Comparison of ENCODE assay signal across 1 cellular context in genomic region chrX:119647552-119648420, GRCh38.
TF ChIP-seq lines count a peak whose summit lies in the region.

No MANE protein-coding gene starts in this region.

TF ChIP-seq in GM12878, 131 proteins besides CTCF, POLR2A, EP300 and RAD21 (continued from another document and continues in another):
- TF ChIP-seq, protein P1, sequence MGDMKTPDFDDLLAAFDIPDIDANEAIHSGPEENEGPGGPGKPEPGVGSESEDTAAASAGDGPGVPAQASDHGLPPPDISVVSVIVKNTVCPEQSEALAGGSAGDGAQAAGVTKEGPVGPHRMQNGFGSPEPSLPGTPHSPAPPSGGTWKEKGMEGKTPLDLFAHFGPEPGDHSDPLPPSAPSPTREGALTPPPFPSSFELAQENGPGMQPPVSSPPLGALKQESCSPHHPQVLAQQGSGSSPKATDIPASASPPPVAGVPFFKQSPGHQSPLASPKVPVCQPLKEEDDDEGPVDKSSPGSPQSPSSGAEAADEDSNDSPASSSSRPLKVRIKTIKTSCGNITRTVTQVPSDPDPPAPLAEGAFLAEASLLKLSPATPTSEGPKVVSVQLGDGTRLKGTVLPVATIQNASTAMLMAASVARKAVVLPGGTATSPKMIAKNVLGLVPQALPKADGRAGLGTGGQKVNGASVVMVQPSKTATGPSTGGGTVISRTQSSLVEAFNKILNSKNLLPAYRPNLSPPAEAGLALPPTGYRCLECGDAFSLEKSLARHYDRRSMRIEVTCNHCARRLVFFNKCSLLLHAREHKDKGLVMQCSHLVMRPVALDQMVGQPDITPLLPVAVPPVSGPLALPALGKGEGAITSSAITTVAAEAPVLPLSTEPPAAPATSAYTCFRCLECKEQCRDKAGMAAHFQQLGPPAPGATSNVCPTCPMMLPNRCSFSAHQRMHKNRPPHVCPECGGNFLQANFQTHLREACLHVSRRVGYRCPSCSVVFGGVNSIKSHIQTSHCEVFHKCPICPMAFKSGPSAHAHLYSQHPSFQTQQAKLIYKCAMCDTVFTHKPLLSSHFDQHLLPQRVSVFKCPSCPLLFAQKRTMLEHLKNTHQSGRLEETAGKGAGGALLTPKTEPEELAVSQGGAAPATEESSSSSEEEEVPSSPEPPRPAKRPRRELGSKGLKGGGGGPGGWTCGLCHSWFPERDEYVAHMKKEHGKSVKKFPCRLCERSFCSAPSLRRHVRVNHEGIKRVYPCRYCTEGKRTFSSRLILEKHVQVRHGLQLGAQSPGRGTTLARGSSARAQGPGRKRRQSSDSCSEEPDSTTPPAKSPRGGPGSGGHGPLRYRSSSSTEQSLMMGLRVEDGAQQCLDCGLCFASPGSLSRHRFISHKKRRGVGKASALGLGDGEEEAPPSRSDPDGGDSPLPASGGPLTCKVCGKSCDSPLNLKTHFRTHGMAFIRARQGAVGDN (IDR thresholded peaks at IDR 0.05): peak; percentile 93
- TF ChIP-seq, protein P2, sequence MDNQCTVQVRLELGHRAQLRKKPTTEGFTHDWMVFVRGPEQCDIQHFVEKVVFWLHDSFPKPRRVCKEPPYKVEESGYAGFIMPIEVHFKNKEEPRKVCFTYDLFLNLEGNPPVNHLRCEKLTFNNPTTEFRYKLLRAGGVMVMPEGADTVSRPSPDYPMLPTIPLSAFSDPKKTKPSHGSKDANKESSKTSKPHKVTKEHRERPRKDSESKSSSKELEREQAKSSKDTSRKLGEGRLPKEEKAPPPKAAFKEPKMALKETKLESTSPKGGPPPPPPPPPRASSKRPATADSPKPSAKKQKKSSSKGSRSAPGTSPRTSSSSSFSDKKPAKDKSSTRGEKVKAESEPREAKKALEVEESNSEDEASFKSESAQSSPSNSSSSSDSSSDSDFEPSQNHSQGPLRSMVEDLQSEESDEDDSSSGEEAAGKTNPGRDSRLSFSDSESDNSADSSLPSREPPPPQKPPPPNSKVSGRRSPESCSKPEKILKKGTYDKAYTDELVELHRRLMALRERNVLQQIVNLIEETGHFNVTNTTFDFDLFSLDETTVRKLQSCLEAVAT (IDR thresholded peaks at IDR 0.05): peak; percentile 98
- no peak for TF ChIP-seq ZBTB40 (IDR thresholded peaks at IDR 0.05; ENCODE audit: borderline replicate concordance)
- no peak for TF ChIP-seq YBX1 (IDR thresholded peaks at IDR 0.05)
- peak; percentile 48; the same call in 1 of the 2 replicates for TF ChIP-seq GABPA (IDR thresholded peaks at IDR 0.05; ENCODE audit: low read depth)
- TF ChIP-seq PAX8 (IDR thresholded peaks at IDR 0.05): no peak
- peak in 1 of 2 experiments; percentile 44; a peak in 1 of 4 replicates for TF ChIP-seq SRF (IDR thresholded peaks at IDR 0.05; ENCODE audit: low read depth in 2 of 2, low read length in 2 of 2)
- TF ChIP-seq CHD4 (IDR thresholded peaks at IDR 0.05): no peak
- TF ChIP-seq BCLAF1 (IDR thresholded peaks at IDR 0.05): no peak
- no peak for TF ChIP-seq KAT2A (conservative IDR thresholded peaks at IDR 0.05; ENCODE audit: control insufficient read depth, low read depth, low read length)
- no peak for TF ChIP-seq USF1 (IDR thresholded peaks at IDR 0.05; ENCODE audit: borderline replicate concordance, extremely low read length, insufficient read depth, low read depth, low read length)
- peak; percentile 91; the same call in 1 of the 2 replicates for TF ChIP-seq RUNX3 (IDR thresholded peaks at IDR 0.05; ENCODE audit: low read length)
- TF ChIP-seq, protein P3, sequence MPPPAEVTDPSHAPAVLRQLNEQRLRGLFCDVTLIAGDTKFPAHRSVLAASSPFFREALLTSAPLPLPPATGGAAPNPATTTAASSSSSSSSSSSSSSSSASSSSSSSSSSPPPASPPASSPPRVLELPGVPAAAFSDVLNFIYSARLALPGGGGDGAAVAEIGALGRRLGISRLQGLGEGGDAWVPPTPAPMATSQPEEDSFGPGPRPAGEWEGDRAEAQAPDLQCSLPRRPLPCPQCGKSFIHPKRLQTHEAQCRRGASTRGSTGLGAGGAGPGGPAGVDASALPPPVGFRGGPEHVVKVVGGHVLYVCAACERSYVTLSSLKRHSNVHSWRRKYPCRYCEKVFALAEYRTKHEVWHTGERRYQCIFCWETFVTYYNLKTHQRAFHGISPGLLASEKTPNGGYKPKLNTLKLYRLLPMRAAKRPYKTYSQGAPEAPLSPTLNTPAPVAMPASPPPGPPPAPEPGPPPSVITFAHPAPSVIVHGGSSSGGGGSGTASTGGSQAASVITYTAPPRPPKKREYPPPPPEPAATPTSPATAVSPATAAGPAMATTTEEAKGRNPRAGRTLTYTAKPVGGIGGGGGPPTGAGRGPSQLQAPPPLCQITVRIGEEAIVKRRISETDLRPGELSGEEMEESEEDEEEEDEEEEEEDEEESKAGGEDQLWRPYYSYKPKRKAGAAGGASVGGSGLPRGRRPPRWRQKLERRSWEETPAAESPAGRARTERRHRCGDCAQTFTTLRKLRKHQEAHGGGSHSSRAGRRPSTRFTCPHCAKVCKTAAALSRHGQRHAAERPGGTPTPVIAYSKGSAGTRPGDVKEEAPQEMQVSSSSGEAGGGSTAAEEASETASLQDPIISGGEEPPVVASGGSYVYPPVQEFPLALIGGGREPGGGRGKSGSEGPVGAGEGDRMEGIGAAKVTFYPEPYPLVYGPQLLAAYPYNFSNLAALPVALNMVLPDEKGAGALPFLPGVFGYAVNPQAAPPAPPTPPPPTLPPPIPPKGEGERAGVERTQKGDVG (CRISPR knock-in tag; IDR thresholded peaks at IDR 0.05): no peak
- TF ChIP-seq EGR1 (IDR thresholded peaks at IDR 0.05; ENCODE audit: borderline replicate concordance in 1 of 2, low read depth in 2 of 2, low read length in 2 of 2): no peak
- TF ChIP-seq BRCA1 (IDR thresholded peaks at IDR 0.05; ENCODE audit: low read depth, low read length): 0 out of 2 replicates have a peak, but pooled peaks have one; percentile 53
- TF ChIP-seq, protein P4, sequence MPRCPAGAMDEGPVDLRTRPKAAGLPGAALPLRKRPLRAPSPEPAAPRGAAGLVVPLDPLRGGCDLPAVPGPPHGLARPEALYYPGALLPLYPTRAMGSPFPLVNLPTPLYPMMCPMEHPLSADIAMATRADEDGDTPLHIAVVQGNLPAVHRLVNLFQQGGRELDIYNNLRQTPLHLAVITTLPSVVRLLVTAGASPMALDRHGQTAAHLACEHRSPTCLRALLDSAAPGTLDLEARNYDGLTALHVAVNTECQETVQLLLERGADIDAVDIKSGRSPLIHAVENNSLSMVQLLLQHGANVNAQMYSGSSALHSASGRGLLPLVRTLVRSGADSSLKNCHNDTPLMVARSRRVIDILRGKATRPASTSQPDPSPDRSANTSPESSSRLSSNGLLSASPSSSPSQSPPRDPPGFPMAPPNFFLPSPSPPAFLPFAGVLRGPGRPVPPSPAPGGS (IDR thresholded peaks at IDR 0.05; ENCODE audit: borderline replicate concordance, insufficient read depth, low read depth, low read length, poor library complexity, severe bottlenecking): peak; percentile 82
- TF ChIP-seq STAT1 (conservative IDR thresholded peaks at IDR 0.05): no peak
- TF ChIP-seq ATF7 (IDR thresholded peaks at IDR 0.05; ENCODE audit: low read depth): peak; percentile 86
- TF ChIP-seq, protein P5, sequence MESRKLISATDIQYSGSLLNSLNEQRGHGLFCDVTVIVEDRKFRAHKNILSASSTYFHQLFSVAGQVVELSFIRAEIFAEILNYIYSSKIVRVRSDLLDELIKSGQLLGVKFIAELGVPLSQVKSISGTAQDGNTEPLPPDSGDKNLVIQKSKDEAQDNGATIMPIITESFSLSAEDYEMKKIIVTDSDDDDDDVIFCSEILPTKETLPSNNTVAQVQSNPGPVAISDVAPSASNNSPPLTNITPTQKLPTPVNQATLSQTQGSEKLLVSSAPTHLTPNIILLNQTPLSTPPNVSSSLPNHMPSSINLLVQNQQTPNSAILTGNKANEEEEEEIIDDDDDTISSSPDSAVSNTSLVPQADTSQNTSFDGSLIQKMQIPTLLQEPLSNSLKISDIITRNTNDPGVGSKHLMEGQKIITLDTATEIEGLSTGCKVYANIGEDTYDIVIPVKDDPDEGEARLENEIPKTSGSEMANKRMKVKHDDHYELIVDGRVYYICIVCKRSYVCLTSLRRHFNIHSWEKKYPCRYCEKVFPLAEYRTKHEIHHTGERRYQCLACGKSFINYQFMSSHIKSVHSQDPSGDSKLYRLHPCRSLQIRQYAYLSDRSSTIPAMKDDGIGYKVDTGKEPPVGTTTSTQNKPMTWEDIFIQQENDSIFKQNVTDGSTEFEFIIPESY (IDR thresholded peaks at IDR 0.05): no peak
- TF ChIP-seq MEF2B (IDR thresholded peaks at IDR 0.05; ENCODE audit: partially characterized antibody, poor library complexity, severe bottlenecking): peak; percentile 74
- peak; percentile 70 to 80 for TF ChIP-seq BHLHE40 (IDR thresholded peaks at IDR 0.05; ENCODE audit: borderline replicate concordance in 1 of 2, low read depth in 2 of 2, low read length in 1 of 2)
- no peak for TF ChIP-seq TCF3 (IDR thresholded peaks at IDR 0.05; ENCODE audit: borderline replicate concordance, insufficient read depth, low read depth, low read length)
- TF ChIP-seq RBBP5 (conservative IDR thresholded peaks at IDR 0.05): no peak
- peak; percentile 78; the same call in 1 of the 2 replicates for TF ChIP-seq ZBED1 (IDR thresholded peaks at IDR 0.05; ENCODE audit: borderline replicate concordance)
- TF ChIP-seq IRF4 (IDR thresholded peaks at IDR 0.05; ENCODE audit: low read depth, low read length): peak; percentile 93
- no peak for TF ChIP-seq REST (IDR thresholded peaks at IDR 0.05; ENCODE audit: low read depth, low read length)
- peak; percentile 69; the same call in 1 of the 2 replicates for TF ChIP-seq BMI1 (IDR thresholded peaks at IDR 0.05; ENCODE audit: borderline replicate concordance)
- peak in 1 of 2 experiments; percentile 50; a peak in 1 of 4 replicates for TF ChIP-seq ETV6 (conservative IDR thresholded peaks at IDR 0.05 in 1 of 2, IDR thresholded peaks at IDR 0.05 in 1 of 2; ENCODE audit: borderline replicate concordance in 1 of 2, low read depth in 1 of 2)
- no peak for TF ChIP-seq SMC3 (IDR thresholded peaks at IDR 0.05; ENCODE audit: borderline replicate concordance, low read length)
